ENCODE assay signal across 1 cellular context in the genomic region with DNA sequence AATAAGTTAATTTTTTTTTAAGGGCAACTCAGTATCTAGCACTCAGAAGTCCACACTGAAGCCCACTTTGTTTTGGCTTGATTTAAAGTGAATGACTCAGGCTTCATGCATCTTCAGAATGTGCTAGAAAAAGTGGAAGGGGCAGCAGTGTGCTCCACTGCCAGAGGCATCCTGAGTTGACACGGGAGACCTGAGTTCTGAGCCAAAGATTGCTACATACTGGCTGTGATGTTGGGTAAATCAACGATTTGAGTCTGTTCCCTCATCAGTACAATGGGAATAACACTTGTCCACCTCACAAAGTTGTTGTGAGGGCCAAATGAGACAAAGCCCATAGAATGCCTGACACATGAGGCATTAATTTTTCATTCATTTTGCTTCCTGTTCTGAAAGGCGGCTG.
TF ChIP-seq lines count a peak whose summit lies in the region.

No MANE protein-coding gene starts in this region.

TF ChIP-seq in K562, 482 proteins besides CTCF, POLR2A, EP300 and RAD21:
- TF ChIP-seq POLR2AphosphoS2 (IDR thresholded peaks at IDR 0.05; ENCODE audit: low read length) = 0 out of 2 replicates have a peak, but pooled peaks have one; percentile 9
- TF ChIP-seq, protein P1, sequence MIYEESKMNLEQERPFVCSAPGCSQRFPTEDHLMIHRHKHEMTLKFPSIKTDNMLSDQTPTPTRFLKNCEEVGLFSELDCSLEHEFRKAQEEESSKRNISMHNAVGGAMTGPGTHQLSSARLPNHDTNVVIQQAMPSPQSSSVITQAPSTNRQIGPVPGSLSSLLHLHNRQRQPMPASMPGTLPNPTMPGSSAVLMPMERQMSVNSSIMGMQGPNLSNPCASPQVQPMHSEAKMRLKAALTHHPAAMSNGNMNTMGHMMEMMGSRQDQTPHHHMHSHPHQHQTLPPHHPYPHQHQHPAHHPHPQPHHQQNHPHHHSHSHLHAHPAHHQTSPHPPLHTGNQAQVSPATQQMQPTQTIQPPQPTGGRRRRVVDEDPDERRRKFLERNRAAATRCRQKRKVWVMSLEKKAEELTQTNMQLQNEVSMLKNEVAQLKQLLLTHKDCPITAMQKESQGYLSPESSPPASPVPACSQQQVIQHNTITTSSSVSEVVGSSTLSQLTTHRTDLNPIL (CRISPR knock-in tag; IDR thresholded peaks at IDR 0.05) = no peak
- TF ChIP-seq CHCHD3 (CRISPR knock-in tag; IDR thresholded peaks at IDR 0.05) = no peak
- TF ChIP-seq ZNF444 (CRISPR knock-in tag; IDR thresholded peaks at IDR 0.05) = no peak
- TF ChIP-seq CEBPG (CRISPR knock-in tag; IDR thresholded peaks at IDR 0.05) = no peak
- 0 out of 4 replicates have a peak, but pooled peaks have one; percentile 12 to 42 for TF ChIP-seq CEBPG (tag; conservative IDR thresholded peaks at IDR 0.05 in 1 of 2, IDR thresholded peaks at IDR 0.05 in 1 of 2)
- no peak for TF ChIP-seq CREB1 (IDR thresholded peaks at IDR 0.05)
- TF ChIP-seq CREB1 (CRISPR knock-in tag; IDR thresholded peaks at IDR 0.05) = 0 out of 2 replicates have a peak, but pooled peaks have one; percentile 24
- 0 out of 2 replicates have a peak, but pooled peaks have one; percentile 41 for TF ChIP-seq SUPT5H (IDR thresholded peaks at IDR 0.05)
TF ChIP-seq in K562: peak in this region for 4.
